ENCODE assay signal across 8 cellular contexts in genomic region chrX:120560405-120560841, GRCh38. TPM values are rescaled to one million over a fixed set of nuclear protein-coding genes. Genes with fewer than 3 reads are reported as not detected.
A peak's percentile ranks its signal among the peaks of the same experiment; 100 is the strongest.
DNase-seq lines count a peak whose midpoint lies in the region; ATAC-seq and TF ChIP-seq lines count a peak whose summit lies in the region.

No MANE protein-coding gene starts in this region.

- H3K27ac ChIP-seq in CD4-positive, alpha-beta T cell (ENCODE audit: low read depth, low read length): peak overlapping the region; percentile 95
- H3K27ac ChIP-seq in Karpas-422 (ENCODE audit: low read length): peak overlapping the region; percentile 91
- H3K27ac ChIP-seq in muscle layer of duodenum (ENCODE audit: low read length): peak overlapping the region; percentile 90
- H3K27ac ChIP-seq in stomach smooth muscle (ENCODE audit: low read length): peak overlapping the region; percentile 92

- peak; percentile 6 to 45 (median 17) for DNase-seq in CD4-positive, alpha-beta T cell
- DNase-seq in Karpas-422: peak; percentile 54
- DNase-seq in activated CD4-positive, alpha-beta memory T cell treated with anti-CD3 and anti-CD28 coated beads, Interleukin-2, amount 10 ng/mL, durations not matched to agents 7 days and 5 days: peak; percentile 50
- no peak for DNase-seq in AML-193 (lab: John Stamatoyannopoulos, UW)

- ATAC-seq in CD4-positive, alpha-beta T cell (ENCODE audit: poor library complexity): peak; percentile 21
- ATAC-seq in GM21515 (IDR thresholded peaks at IDR 0.05; ENCODE audit: unreplicated experiment): peak; percentile 38

- peaks cover 34% of the 10 kb centered on the region for H3K4me1 Mint-ChIP-seq in CD4-positive, alpha-beta T cell (ENCODE audit: low read depth)
- peaks cover 25% of the 10 kb centered on the region for H3K4me1 Mint-ChIP-seq in activated CD4-positive, alpha-beta memory T cell treated with anti-CD3 and anti-CD28 coated beads, Interleukin-2, amount 10 ng/mL, durations not matched to agents 7 days and 5 days

- H3K9me3 Mint-ChIP-seq in CD4-positive, alpha-beta T cell: no peaks in the 10 kb centered on the region
- no peaks in the 10 kb centered on the region for H3K9me3 Mint-ChIP-seq in activated CD4-positive, alpha-beta memory T cell treated with anti-CD3 and anti-CD28 coated beads, Interleukin-2, amount 10 ng/mL, durations not matched to agents 7 days and 5 days

- H2AFZ ChIP-seq in Karpas-422 (ENCODE audit: low read length): no peak overlapping the region; the same call in 1 of the 2 replicates

- H3K79me2 ChIP-seq in Karpas-422 (ENCODE audit: low read length): peaks cover 38% of the 10 kb centered on the region

- no peaks in the 10 kb centered on the region for H3K27me3 Mint-ChIP-seq in CD4-positive, alpha-beta T cell
- H3K27me3 Mint-ChIP-seq in activated CD4-positive, alpha-beta memory T cell treated with anti-CD3 and anti-CD28 coated beads, Interleukin-2, amount 10 ng/mL, durations not matched to agents 7 days and 5 days: no peaks in the 10 kb centered on the region

- peaks cover 10% of the 10 kb centered on the region for H3K36me3 ChIP-seq in Karpas-422 (ENCODE audit: insufficient read depth, low read length)
- no peaks in the 10 kb centered on the region for H3K36me3 ChIP-seq in endocrine pancreas (ENCODE audit: control insufficient read depth, insufficient read depth, low read length)
- H3K36me3 ChIP-seq in muscle layer of duodenum (ENCODE audit: control insufficient read depth in 1 of 2, insufficient read depth in 2 of 2, low read length in 2 of 2): peaks cover 6 to 16% of the 10 kb centered on the region in 2 donors
- H3K36me3 ChIP-seq in stomach smooth muscle (ENCODE audit: control insufficient read depth in 2 of 2, insufficient read depth in 2 of 2, low read length in 2 of 2): peaks cover 0 to 6% of the 10 kb centered on the region in 2 donors

- peak overlapping the region; percentile 72 for H3K4me3 ChIP-seq in Karpas-422 (ENCODE audit: low read length)
- peak overlapping the region; percentile 89 for H3K4me3 ChIP-seq in endocrine pancreas (ENCODE audit: control insufficient read depth, insufficient read depth, low read length)
- peak overlapping the region; percentile 72 to 87 for H3K4me3 ChIP-seq in muscle layer of duodenum (ENCODE audit: low read depth in 1 of 2, low read length in 2 of 2)
- H3K4me3 ChIP-seq in stomach smooth muscle (ENCODE audit: low read length in 2 of 2): peak overlapping the region; percentile 83 to 90

- peak overlapping the region; percentile 91 for H3K9ac ChIP-seq in Karpas-422 (ENCODE audit: low read length)
- H3K9ac ChIP-seq in endocrine pancreas (ENCODE audit: control insufficient read depth, insufficient read depth, low read length): peak overlapping the region; percentile 89
- H3K9ac ChIP-seq in stomach smooth muscle (ENCODE audit: low read length in 2 of 2): peak overlapping the region; percentile 74 to 84

- no peak for TF ChIP-seq CTCF in CD4-positive, alpha-beta T cell (IDR thresholded peaks at IDR 0.05)

- no peaks in the 10 kb centered on the region for H3K27me3 ChIP-seq in CD4-positive, alpha-beta T cell (ENCODE audit: control insufficient read depth, insufficient read depth, low read length)
- H3K27me3 ChIP-seq in Karpas-422 (ENCODE audit: low read length): no peaks in the 10 kb centered on the region
- H3K27me3 ChIP-seq in endocrine pancreas (ENCODE audit: control insufficient read depth, insufficient read depth, low read length): no peaks in the 10 kb centered on the region
- no peaks in the 10 kb centered on the region for H3K27me3 ChIP-seq in muscle layer of duodenum (ENCODE audit: low read depth, low read length)
- no peaks in the 10 kb centered on the region for H3K27me3 ChIP-seq in stomach smooth muscle (ENCODE audit: control insufficient read depth in 1 of 2, insufficient read depth in 2 of 2, low read length in 2 of 2)

- H3K9me3 ChIP-seq in CD4-positive, alpha-beta T cell (ENCODE audit: control insufficient read depth, low read length): no peaks in the 10 kb centered on the region
- H3K9me3 ChIP-seq in Karpas-422 (ENCODE audit: low read length) (no peaks in the 10 kb centered on the region), endocrine pancreas (ENCODE audit: control insufficient read depth, low read length) (no peaks in the 10 kb centered on the region), muscle layer of duodenum (ENCODE audit: control insufficient read depth in 1 of 2, low read length in 2 of 2) (no peaks in the 10 kb centered on the region), stomach smooth muscle (ENCODE audit: control insufficient read depth in 2 of 2, low read length in 2 of 2) (no peaks in the 10 kb centered on the region)

- H3K9me2 ChIP-seq in Karpas-422 (replicated peaks; ENCODE audit: insufficient read depth, low read length): no peaks in the 10 kb centered on the region

- H3K4me3 Mint-ChIP-seq in CD4-positive, alpha-beta T cell: peak overlapping the region; percentile 97
- peak overlapping the region; percentile 95 for H3K4me3 Mint-ChIP-seq in activated CD4-positive, alpha-beta memory T cell treated with anti-CD3 and anti-CD28 coated beads, Interleukin-2, amount 10 ng/mL, durations not matched to agents 7 days and 5 days

- intact Hi-C loops in CD4-positive, alpha-beta T cell (cut with DNase I, micrococcal nuclease): loop anchor here (2.0 to 5.0 kb wide), 2 partner anchors 63 to 68 kb away; no protein-coding TSS in a partner anchor

- peaks cover 37% of the 10 kb centered on the region for H3K36me3 Mint-ChIP-seq in CD4-positive, alpha-beta T cell (ENCODE audit: low read depth)
- peaks cover 17% of the 10 kb centered on the region for H3K36me3 Mint-ChIP-seq in activated CD4-positive, alpha-beta memory T cell treated with anti-CD3 and anti-CD28 coated beads, Interleukin-2, amount 10 ng/mL, durations not matched to agents 7 days and 5 days (ENCODE audit: low read depth)

- POLR2A ChIA-PET in CD4-positive, alpha-beta T cell (lab: Charles Lee): interaction anchor here (0.6 to 5.9 kb wide), 32 partner anchors 8 to 769 kb away, joined by 3 to 199 read pairs (median 4); partner anchors contain the start of genes C1GALT1C1, MCTS1, RPL39 and ZBTB33
- POLR2A ChIA-PET in activated CD4-positive, alpha-beta memory T cell treated with anti-CD3 and anti-CD28 coated beads, Interleukin-2, amount 10 ng/mL, durations not matched to agents 7 days and 5 days (lab: Charles Lee): interaction anchor here (0.6 to 6.5 kb wide), 12 partner anchors 8 to 618 kb away, joined by 3 to 138 read pairs (median 4); partner anchors contain the start of genes C1GALT1C1, MCTS1 and ZBTB33

- no peaks in the 10 kb centered on the region for H4K20me1 ChIP-seq in Karpas-422 (ENCODE audit: insufficient read depth, low read depth, low read length)

- H3K4me1 ChIP-seq in Karpas-422 (ENCODE audit: low read length) (peaks cover 28% of the 10 kb centered on the region), endocrine pancreas (ENCODE audit: control insufficient read depth, insufficient read depth, low read length) (peaks cover 11% of the 10 kb centered on the region), muscle layer of duodenum (ENCODE audit: control insufficient read depth in 1 of 2, insufficient read depth in 2 of 2, low read length in 2 of 2) (peaks cover 6 to 11% of the 10 kb centered on the region in 2 donors), stomach smooth muscle (ENCODE audit: control insufficient read depth, insufficient read depth, low read length) (no peaks in the 10 kb centered on the region)

- peak overlapping the region; percentile 90 for H3K27ac Mint-ChIP-seq in CD4-positive, alpha-beta T cell
- peak overlapping the region; percentile 95 for H3K27ac Mint-ChIP-seq in activated CD4-positive, alpha-beta memory T cell treated with anti-CD3 and anti-CD28 coated beads, Interleukin-2, amount 10 ng/mL, durations not matched to agents 7 days and 5 days

- H3K4me2 ChIP-seq in Karpas-422 (ENCODE audit: low read depth, low read length, poor library complexity, severe bottlenecking): peak overlapping the region; percentile 75

- CTCF ChIA-PET in CD4-positive, alpha-beta T cell (lab: Charles Lee): interaction anchor here (1.0 to 2.0 kb wide), 2 partner anchors 15 to 74 kb away, joined by 3 to 6 read pairs; no protein-coding TSS in a partner anchor
- CTCF ChIA-PET in activated CD4-positive, alpha-beta memory T cell treated with anti-CD3 and anti-CD28 coated beads, Interleukin-2, amount 10 ng/mL, durations not matched to agents 7 days and 5 days (lab: Charles Lee): interaction anchor here (1.4 to 2.3 kb wide), 3 partner anchors 44 to 103 kb away, joined by 3 to 20 read pairs (median 5); partner anchors contain the start of gene MCTS1

RNA-seq across cellular contexts. Expression of gene CUL4B, which starts 0.3 kb away (rescaled TPM):
- 10 to 100 TPM; 32.1 to 34.1 TPM for total RNA-seq in CD4-positive, alpha-beta T cell
- total RNA-seq in Karpas-422 (2014; rRNA removed; shearing (Covaris generic); ENCODE audit: low replicate concordance): 30.3 and 50.6 TPM in 2 replicates
- total RNA-seq in activated CD4-positive, alpha-beta memory T cell treated with anti-CD3 and anti-CD28 coated beads, Interleukin-2, amount 10 ng/mL, durations not matched to agents 7 days and 5 days: 10 to 100 TPM; 45.5 to 46.1 TPM

RNA-seq across cellular contexts. Expression of gene MCTS1, which starts 43.5 kb away (rescaled TPM):
- total RNA-seq in CD4-positive, alpha-beta T cell: 10 to 100 TPM; 10.1 to 10.9 TPM
- total RNA-seq in Karpas-422 (2014; rRNA removed; shearing (Covaris generic); ENCODE audit: low replicate concordance): 26.2 and 69.6 TPM in 2 replicates
- total RNA-seq in activated CD4-positive, alpha-beta memory T cell treated with anti-CD3 and anti-CD28 coated beads, Interleukin-2, amount 10 ng/mL, durations not matched to agents 7 days and 5 days: 10 to 100 TPM; 52.6 to 53.8 TPM

Comparison
In these comparisons a context has a peak if more than half of its experiments do, and no peak if none do; other contexts are left out.
1. DNase-seq: peak in CD4-positive, alpha-beta T cell (10 of 10), Karpas-422 (single experiment) and activated CD4-positive, alpha-beta memory T cell treated with anti-CD3 and anti-CD28 coated beads, Interleukin-2, amount 10 ng/mL, durations not matched to agents 7 days and 5 days (single experiment); none in AML-193 (0 of 2).
2. Peak in every context shown above with its lines, with median percentiles within 50 percentile points of each other: H3K27ac ChIP-seq, H3K4me3 ChIP-seq and H3K9ac ChIP-seq.